Comparison of ENCODE assay signal across 12 cellular contexts in genomic region chr1:97489834-97490233, GRCh38.
DNase-seq lines count a peak whose midpoint lies in the region; ATAC-seq and TF ChIP-seq lines count a peak whose summit lies in the region.
"Had no signal": no experiment of that assay in that cellular context is flagged by ENCODE, and none has a peak within 500 bp of the region (broad histone marks: within the 10 kb centered on the region; RNA-seq: fewer than 3 reads in every experiment).

No MANE protein-coding gene starts in this region.

- H3K79me2 ChIP-seq in PC-3 (ENCODE audit: low read length) = no peaks in the 10 kb centered on the region

- BruUV-seq in PC-3 (replicated peaks; lab: Mats Ljungman, UMichigan) = no TSS peak

- CTCF ChIA-PET in PC-3 (lab: Charles Lee) = no interaction called here

- H3K9me3 ChIP-seq in PC-3 (ENCODE audit: low read length) = no peaks in the 10 kb centered on the region

- DNase-seq in EH (ENCODE audit: low read depth) = peak; percentile 40
- peak; percentile 30 for DNase-seq in PC-3
- DNase-seq in foreskin fibroblast = peak; percentile 61 to 77
- no peak for DNase-seq in GDM1 (lab: John Stamatoyannopoulos, UW)
- DNase-seq in amygdala (lab: John Stamatoyannopoulos, UW) = no peak
- no peak for DNase-seq in midbrain (lab: John Stamatoyannopoulos, UW)
- no peak for DNase-seq in central memory CD4-positive, alpha-beta T cell
- DNase-seq: cortex of kidney, NCI-H2029 treated with DMSO at 0.1 percent for 48 hours had no signal

- intact Hi-C loops in PC-3 (cut with micrococcal nuclease) = no loop called here

- H3K27me3 ChIP-seq in PC-3 (ENCODE audit: low read length) = no peaks in the 10 kb centered on the region

- H2AFZ ChIP-seq in PC-3 (ENCODE audit: low read length) = no peak overlapping the region

- H3K4me2 ChIP-seq in PC-3 (ENCODE audit: low read length) = no peak overlapping the region

- H3K4me1 ChIP-seq in PC-3 (ENCODE audit: insufficient read depth, low read length) = peaks cover 9% of the 10 kb centered on the region

- peak; percentile 65 for ATAC-seq in HG02759 (IDR thresholded peaks at IDR 0.05; ENCODE audit: unreplicated experiment)
- peak; percentile 29; the same call in 1 of the 2 replicates for ATAC-seq in PC-3

- H3K9ac ChIP-seq in PC-3 (ENCODE audit: low read length) = no peak overlapping the region

- no peak for TF ChIP-seq CTCF in PC-3 (conservative IDR thresholded peaks at IDR 0.05; ENCODE audit: low read depth, low read length)
- no peak for TF ChIP-seq CTCF in foreskin fibroblast (IDR thresholded peaks at IDR 0.05; ENCODE audit: low read depth, low read length)

- H3K36me3 ChIP-seq in PC-3 (ENCODE audit: low read depth, low read length) = no peaks in the 10 kb centered on the region

- H3K4me3 ChIP-seq in PC-3 (ENCODE audit: low read length) = no peak overlapping the region
- no peak overlapping the region for H3K4me3 ChIP-seq in foreskin fibroblast (ENCODE audit: low read depth in 1 of 2, low read length in 2 of 2)
- H3K4me3 ChIP-seq: skin epidermis had no signal

- H3F3A ChIP-seq in PC-3 (ENCODE audit: low read length, unreplicated experiment) = no peaks in the 10 kb centered on the region

- no peaks in the 10 kb centered on the region for H3K9me2 ChIP-seq in PC-3 (replicated peaks; ENCODE audit: low read length)

- no peak overlapping the region for H3K27ac ChIP-seq in PC-3 (ENCODE audit: low read length)
- H3K27ac ChIP-seq: HL-60, skin epidermis had no signal

- POLR2A ChIA-PET in PC-3 (lab: Charles Lee; ENCODE audit: unreplicated experiment) = no interaction called here

- H4K20me1 ChIP-seq in PC-3 (ENCODE audit: low read length) = no peaks in the 10 kb centered on the region

Comparison
In these comparisons a context has a peak if more than half of its experiments do, and no peak if none do; other contexts are left out.
1. DNase-seq: peak in EH (single experiment), PC-3 (single experiment) and foreskin fibroblast (2 of 2); none in GDM1 (single experiment), amygdala (0 of 56), midbrain (single experiment) and central memory CD4-positive, alpha-beta T cell (single experiment).